Comparison of ENCODE assay signal across 1 cellular context in genomic region chr12:115387392-115387791, GRCh38.
TF ChIP-seq lines count a peak whose summit lies in the region.

No MANE protein-coding gene starts in this region.

TF ChIP-seq in HepG2, 621 proteins besides CTCF, POLR2A, EP300 and RAD21 (continued from another document):
- TF ChIP-seq STAT5B (CRISPR knock-in tag; IDR thresholded peaks at IDR 0.05) (no peak), DPF2 (CRISPR knock-in tag; IDR thresholded peaks at IDR 0.05; ENCODE audit: borderline replicate concordance, low read depth) (0 out of 2 replicates have a peak, but pooled peaks have one; percentile 14), BCL6 (CRISPR knock-in tag; IDR thresholded peaks at IDR 0.05) (peak; percentile 30; the same call in 1 of the 2 replicates), ZNF329 (CRISPR knock-in tag; IDR thresholded peaks at IDR 0.05; ENCODE audit: low read depth) (no peak), ZNF737 (CRISPR knock-in tag; IDR thresholded peaks at IDR 0.05; ENCODE audit: borderline replicate concordance) (no peak), ZNF549 (CRISPR knock-in tag; IDR thresholded peaks at IDR 0.05) (no peak), CBX5 (CRISPR knock-in tag; IDR thresholded peaks at IDR 0.05; ENCODE audit: borderline replicate concordance) (no peak), SOX13 (IDR thresholded peaks at IDR 0.05) (no peak), SOX13 (CRISPR knock-in tag; conservative IDR thresholded peaks at IDR 0.05 in 1 of 2, IDR thresholded peaks at IDR 0.05 in 1 of 2) (no peak), KDM4B (CRISPR knock-in tag; IDR thresholded peaks at IDR 0.05) (no peak), PPARG (CRISPR knock-in tag; conservative IDR thresholded peaks at IDR 0.05) (0 out of 2 replicates have a peak, but pooled peaks have one; percentile 51), SALL1 (CRISPR knock-in tag; IDR thresholded peaks at IDR 0.05) (0 out of 2 replicates have a peak, but pooled peaks have one; percentile 12), ZKSCAN8 (CRISPR knock-in tag; IDR thresholded peaks at IDR 0.05; ENCODE audit: borderline replicate concordance) (no peak), RFX3 (CRISPR knock-in tag; IDR thresholded peaks at IDR 0.05) (0 out of 2 replicates have a peak, but pooled peaks have one; percentile 14), ZZZ3 (CRISPR knock-in tag; IDR thresholded peaks at IDR 0.05; ENCODE audit: borderline replicate concordance) (no peak), ZNF576 (CRISPR knock-in tag; IDR thresholded peaks at IDR 0.05) (no peak), HMGA1 (CRISPR knock-in tag; conservative IDR thresholded peaks at IDR 0.05) (no peak), SOX6 (IDR thresholded peaks at IDR 0.05) (no peak), SOX6 (CRISPR knock-in tag; IDR thresholded peaks at IDR 0.05) (peak; percentile 47; the same call in 1 of the 2 replicates), ARID3A (IDR thresholded peaks at IDR 0.05; ENCODE audit: low read depth, low read length) (peak; percentile 85), HDAC1 (CRISPR knock-in tag; IDR thresholded peaks at IDR 0.05) (no peak), NCOR1 (IDR thresholded peaks at IDR 0.05; ENCODE audit: borderline replicate concordance, low read length) (peak; percentile 64; the same call in 1 of the 2 replicates), GATAD2A (CRISPR knock-in tag; IDR thresholded peaks at IDR 0.05) (peak; percentile 45; the same call in 1 of the 2 replicates), FOXP1 (IDR thresholded peaks at IDR 0.05) (peak; percentile 6; the same call in 1 of the 2 replicates), FOXP1 (CRISPR knock-in tag; IDR thresholded peaks at IDR 0.05) (peak; percentile 67; the same call in 1 of the 2 replicates), LCORL (IDR thresholded peaks at IDR 0.05) (peak; percentile 50; the same call in 1 of the 2 replicates), LCORL (CRISPR knock-in tag; IDR thresholded peaks at IDR 0.05) (peak; percentile 56; the same call in 1 of the 2 replicates), TMF1 (CRISPR knock-in tag; IDR thresholded peaks at IDR 0.05; ENCODE audit: low read depth) (no peak), ARID5B (CRISPR knock-in tag; IDR thresholded peaks at IDR 0.05) (peak; percentile 49)
- TF ChIP-seq, protein P1, sequence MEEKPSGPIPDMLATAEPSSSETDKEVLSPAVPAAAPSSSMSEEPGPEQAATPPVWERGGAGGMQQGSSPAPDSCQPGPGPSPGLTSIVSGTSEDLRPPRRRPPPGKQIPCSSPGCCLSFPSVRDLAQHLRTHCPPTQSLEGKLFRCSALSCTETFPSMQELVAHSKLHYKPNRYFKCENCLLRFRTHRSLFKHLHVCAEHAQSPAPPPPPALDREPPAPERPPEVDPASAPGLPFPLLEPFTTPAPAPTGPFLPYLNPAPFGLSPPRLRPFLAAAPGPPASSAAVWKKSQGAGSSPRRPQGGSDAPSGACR (CRISPR knock-in tag; IDR thresholded peaks at IDR 0.05): no peak
- TF ChIP-seq, protein P2, sequence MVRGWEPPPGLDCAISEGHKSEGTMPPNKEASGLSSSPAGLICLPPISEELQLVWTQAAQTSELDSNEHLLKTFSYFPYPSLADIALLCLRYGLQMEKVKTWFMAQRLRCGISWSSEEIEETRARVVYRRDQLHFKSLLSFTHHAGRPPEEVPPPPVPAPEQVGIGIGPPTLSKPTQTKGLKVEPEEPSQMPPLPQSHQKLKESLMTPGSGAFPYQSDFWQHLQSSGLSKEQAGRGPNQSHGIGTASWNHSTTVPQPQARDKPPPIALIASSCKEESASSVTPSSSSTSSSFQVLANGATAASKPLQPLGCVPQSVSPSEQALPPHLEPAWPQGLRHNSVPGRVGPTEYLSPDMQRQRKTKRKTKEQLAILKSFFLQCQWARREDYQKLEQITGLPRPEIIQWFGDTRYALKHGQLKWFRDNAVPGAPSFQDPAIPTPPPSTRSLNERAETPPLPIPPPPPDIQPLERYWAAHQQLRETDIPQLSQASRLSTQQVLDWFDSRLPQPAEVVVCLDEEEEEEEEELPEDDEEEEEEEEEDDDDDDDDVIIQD (CRISPR knock-in tag; IDR thresholded peaks at IDR 0.05; ENCODE audit: low read depth): no peak
- TF ChIP-seq, protein P3, sequence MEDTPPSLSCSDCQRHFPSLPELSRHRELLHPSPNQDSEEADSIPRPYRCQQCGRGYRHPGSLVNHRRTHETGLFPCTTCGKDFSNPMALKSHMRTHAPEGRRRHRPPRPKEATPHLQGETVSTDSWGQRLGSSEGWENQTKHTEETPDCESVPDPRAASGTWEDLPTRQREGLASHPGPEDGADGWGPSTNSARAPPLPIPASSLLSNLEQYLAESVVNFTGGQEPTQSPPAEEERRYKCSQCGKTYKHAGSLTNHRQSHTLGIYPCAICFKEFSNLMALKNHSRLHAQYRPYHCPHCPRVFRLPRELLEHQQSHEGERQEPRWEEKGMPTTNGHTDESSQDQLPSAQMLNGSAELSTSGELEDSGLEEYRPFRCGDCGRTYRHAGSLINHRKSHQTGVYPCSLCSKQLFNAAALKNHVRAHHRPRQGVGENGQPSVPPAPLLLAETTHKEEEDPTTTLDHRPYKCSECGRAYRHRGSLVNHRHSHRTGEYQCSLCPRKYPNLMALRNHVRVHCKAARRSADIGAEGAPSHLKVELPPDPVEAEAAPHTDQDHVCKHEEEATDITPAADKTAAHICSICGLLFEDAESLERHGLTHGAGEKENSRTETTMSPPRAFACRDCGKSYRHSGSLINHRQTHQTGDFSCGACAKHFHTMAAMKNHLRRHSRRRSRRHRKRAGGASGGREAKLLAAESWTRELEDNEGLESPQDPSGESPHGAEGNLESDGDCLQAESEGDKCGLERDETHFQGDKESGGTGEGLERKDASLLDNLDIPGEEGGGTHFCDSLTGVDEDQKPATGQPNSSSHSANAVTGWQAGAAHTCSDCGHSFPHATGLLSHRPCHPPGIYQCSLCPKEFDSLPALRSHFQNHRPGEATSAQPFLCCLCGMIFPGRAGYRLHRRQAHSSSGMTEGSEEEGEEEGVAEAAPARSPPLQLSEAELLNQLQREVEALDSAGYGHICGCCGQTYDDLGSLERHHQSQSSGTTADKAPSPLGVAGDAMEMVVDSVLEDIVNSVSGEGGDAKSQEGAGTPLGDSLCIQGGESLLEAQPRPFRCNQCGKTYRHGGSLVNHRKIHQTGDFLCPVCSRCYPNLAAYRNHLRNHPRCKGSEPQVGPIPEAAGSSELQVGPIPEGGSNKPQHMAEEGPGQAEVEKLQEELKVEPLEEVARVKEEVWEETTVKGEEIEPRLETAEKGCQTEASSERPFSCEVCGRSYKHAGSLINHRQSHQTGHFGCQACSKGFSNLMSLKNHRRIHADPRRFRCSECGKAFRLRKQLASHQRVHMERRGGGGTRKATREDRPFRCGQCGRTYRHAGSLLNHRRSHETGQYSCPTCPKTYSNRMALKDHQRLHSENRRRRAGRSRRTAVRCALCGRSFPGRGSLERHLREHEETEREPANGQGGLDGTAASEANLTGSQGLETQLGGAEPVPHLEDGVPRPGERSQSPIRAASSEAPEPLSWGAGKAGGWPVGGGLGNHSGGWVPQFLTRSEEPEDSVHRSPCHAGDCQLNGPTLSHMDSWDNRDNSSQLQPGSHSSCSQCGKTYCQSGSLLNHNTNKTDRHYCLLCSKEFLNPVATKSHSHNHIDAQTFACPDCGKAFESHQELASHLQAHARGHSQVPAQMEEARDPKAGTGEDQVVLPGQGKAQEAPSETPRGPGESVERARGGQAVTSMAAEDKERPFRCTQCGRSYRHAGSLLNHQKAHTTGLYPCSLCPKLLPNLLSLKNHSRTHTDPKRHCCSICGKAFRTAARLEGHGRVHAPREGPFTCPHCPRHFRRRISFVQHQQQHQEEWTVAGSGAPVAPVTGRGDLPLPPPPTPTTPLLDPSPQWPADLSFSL (CRISPR knock-in tag; IDR thresholded peaks at IDR 0.05): peak; percentile 43; the same call in 1 of the 2 replicates
